Comparison of ENCODE assay signal across 9 cellular contexts in the genomic region with DNA sequence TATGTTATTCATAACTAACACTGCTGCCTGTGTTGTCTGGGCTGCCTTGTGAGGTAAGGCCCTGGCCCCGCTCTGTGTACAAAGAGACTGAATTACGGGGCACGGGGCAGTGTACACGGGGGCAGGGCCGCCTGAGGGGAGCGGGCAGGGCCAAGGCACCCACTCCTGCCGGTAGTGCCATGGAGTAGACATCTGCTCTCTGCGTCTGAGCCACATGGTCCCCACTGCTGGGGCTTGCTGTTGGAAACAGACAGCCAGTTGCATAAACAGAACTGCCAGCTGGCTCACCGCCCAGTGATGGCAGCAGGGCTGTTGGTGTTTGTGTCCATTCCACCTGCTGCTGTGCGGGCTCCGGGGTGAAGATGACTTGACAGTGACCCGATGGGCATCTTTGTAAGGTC. TPM values are rescaled to one million over a fixed set of nuclear protein-coding genes. Genes with fewer than 3 reads are reported as not detected.
DNase-seq lines count a peak whose midpoint lies in the region; TF ChIP-seq lines count a peak whose summit lies in the region.
"Had no signal": no experiment of that assay in that cellular context is flagged by ENCODE, and none has a peak within 500 bp of the region (broad histone marks: within the 10 kb centered on the region; RNA-seq: fewer than 3 reads in every experiment).

No MANE protein-coding gene starts in this region.

- H3K4me3 ChIP-seq in Caco-2 (ENCODE audit: low read depth, low read length) (no peak overlapping the region), Karpas-422 (ENCODE audit: low read length) (no peak overlapping the region)

- no peak overlapping the region for H3K9ac ChIP-seq in Karpas-422 (ENCODE audit: low read length)

- H3K27me3 Mint-ChIP-seq in glutamatergic neuron (ENCODE audit: unreplicated experiment), result peaks cover 11% of the 10 kb centered on the region
- H3K27me3 Mint-ChIP-seq in Caco-2 (ENCODE audit: insufficient read depth, unreplicated experiment), result no peaks in the 10 kb centered on the region

- H3K4me2 ChIP-seq in Karpas-422 (ENCODE audit: low read depth, low read length, poor library complexity, severe bottlenecking), result no peak overlapping the region

- H3K4me1 Mint-ChIP-seq in glutamatergic neuron (ENCODE audit: low read depth, unreplicated experiment) (peaks cover 14% of the 10 kb centered on the region), Caco-2 (ENCODE audit: low read depth, unreplicated experiment) (no peaks in the 10 kb centered on the region)

- CTCF ChIA-PET in Caco-2 (lab: Charles Lee), result no interaction called here

- H3K27me3 ChIP-seq in Caco-2 (replicated peaks; ENCODE audit: control insufficient read depth, insufficient read depth, low read length) (no peaks in the 10 kb centered on the region), Karpas-422 (ENCODE audit: low read length) (no peaks in the 10 kb centered on the region)

- peak; percentile 97 for DNase-seq in DMS 273 (lab: John Stamatoyannopoulos, UW; ENCODE audit: unreplicated experiment)
- peak; percentile 92 for DNase-seq in NCI-H69 (lab: John Stamatoyannopoulos, UW)
- peak; percentile 69 for DNase-seq in glutamatergic neuron
- peak; percentile 93 for DNase-seq in pons (ENCODE audit: low spot score)
- no peak for DNase-seq in OCI-M2 (lab: John Stamatoyannopoulos, UW; ENCODE audit: unreplicated experiment)
- DNase-seq in Caco-2, result no peak
- no peak for DNase-seq in NCI-H526 (lab: John Stamatoyannopoulos, UW)
- no peak for DNase-seq in Karpas-422

- no TSS peak for BruUV-seq in Caco-2 (replicated peaks; lab: Mats Ljungman, UMichigan)

- no peak overlapping the region for H2AFZ ChIP-seq in Karpas-422 (ENCODE audit: low read length)

- H3K4me1 ChIP-seq in Caco-2 (no peaks in the 10 kb centered on the region), Karpas-422 (ENCODE audit: low read length) (no peaks in the 10 kb centered on the region)

- H4K20me1 ChIP-seq in Karpas-422 (ENCODE audit: insufficient read depth, low read depth, low read length), result no peaks in the 10 kb centered on the region

- H3K27ac Mint-ChIP-seq in glutamatergic neuron (ENCODE audit: unreplicated experiment) (peak overlapping the region; percentile 98), Caco-2 (ENCODE audit: unreplicated experiment) (no peak overlapping the region)

- intact Hi-C loops in Caco-2 (cut with micrococcal nuclease; ENCODE audit: unreplicated experiment), result no loop called here

- POLR2A ChIA-PET in Caco-2 (lab: Charles Lee), result no interaction called here

- no peak for TF ChIP-seq CTCF in glutamatergic neuron (IDR thresholded peaks at IDR 0.05; ENCODE audit: partially characterized antibody, unreplicated experiment)
- TF ChIP-seq CTCF in Caco-2 (IDR thresholded peaks at IDR 0.05; ENCODE audit: insufficient read depth in 1 of 2, low read depth in 1 of 2, low read length in 1 of 2, severe bottlenecking in 1 of 2, unreplicated experiment in 1 of 2), result no peak

- peak overlapping the region; percentile 57 for H3K4me3 Mint-ChIP-seq in glutamatergic neuron (ENCODE audit: unreplicated experiment)
- no peak overlapping the region for H3K4me3 Mint-ChIP-seq in Caco-2 (ENCODE audit: unreplicated experiment)

- no peaks in the 10 kb centered on the region for H3K9me2 ChIP-seq in Karpas-422 (replicated peaks; ENCODE audit: insufficient read depth, low read length)

- H3K79me2 ChIP-seq in Karpas-422 (ENCODE audit: low read length), result no peaks in the 10 kb centered on the region

- H3K36me3 Mint-ChIP-seq in glutamatergic neuron (ENCODE audit: unreplicated experiment) (peaks cover 7% of the 10 kb centered on the region), Caco-2 (ENCODE audit: insufficient read depth, unreplicated experiment) (peaks cover 72% of the 10 kb centered on the region)

- H3K36me3 ChIP-seq in Caco-2 (ENCODE audit: control insufficient read depth, insufficient read depth, low read length) (peaks cover 7% of the 10 kb centered on the region; the same call in 1 of the 2 replicates), Karpas-422 (ENCODE audit: insufficient read depth, low read length) (0 out of 2 replicates have a peak, but pooled peaks cover 14% of the 10 kb centered on the region)

- H3K9me3 ChIP-seq in Caco-2 (no peaks in the 10 kb centered on the region), Karpas-422 (ENCODE audit: low read length) (no peaks in the 10 kb centered on the region)

- peaks cover 16% of the 10 kb centered on the region for H3K9me3 Mint-ChIP-seq in glutamatergic neuron (ENCODE audit: unreplicated experiment)
- no peaks in the 10 kb centered on the region for H3K9me3 Mint-ChIP-seq in Caco-2 (ENCODE audit: unreplicated experiment)

- no peak overlapping the region for H3K27ac ChIP-seq in Karpas-422 (ENCODE audit: low read length)

RNA-seq across cellular contexts. Expression of gene FAM118A, which starts 19.8 kb away (rescaled TPM):
- total RNA-seq in glutamatergic neuron (ENCODE audit: unreplicated experiment), result 28.0 TPM
- total RNA-seq in Caco-2 (2022), result 120 and 131 TPM in 2 replicates
- total RNA-seq in Karpas-422 (2014; rRNA removed; shearing (Covaris generic); ENCODE audit: low replicate concordance), result 72.2 and 83.3 TPM in 2 replicates

RNA-seq across cellular contexts. Expression of gene UPK3A, which starts 44.8 kb away (rescaled TPM):
- total RNA-seq in glutamatergic neuron (ENCODE audit: unreplicated experiment) (not detected), Caco-2 (2022) (1.9 and 2.0 TPM in 2 replicates)
- not detected in 2 replicates for total RNA-seq in Karpas-422 (2014; rRNA removed; shearing (Covaris generic); ENCODE audit: low replicate concordance)
- total RNA-seq: subcutaneous adipose tissue had no signal

Comparison
In these comparisons a context has a peak if more than half of its experiments do, and no peak if none do; other contexts are left out.
1. DNase-seq: peak in DMS 273 (single experiment), NCI-H69 (single experiment), glutamatergic neuron (single experiment) and pons (single experiment); none in OCI-M2 (single experiment), Caco-2 (0 of 2), NCI-H526 (0 of 2) and Karpas-422 (single experiment).